Comparison of ENCODE assay signal across 1 cellular context in genomic region chr6:4971851-4972250, GRCh38.
TF ChIP-seq lines count a peak whose summit lies in the region.

No MANE protein-coding gene starts in this region.

TF ChIP-seq in HepG2, 621 proteins besides CTCF, POLR2A, EP300 and RAD21:
- TF ChIP-seq ATRX (CRISPR knock-in tag; IDR thresholded peaks at IDR 0.05; ENCODE audit: borderline replicate concordance) (no peak), ZNF138 (CRISPR knock-in tag; IDR thresholded peaks at IDR 0.05; ENCODE audit: low read depth) (no peak), DRAP1 (CRISPR knock-in tag; IDR thresholded peaks at IDR 0.05) (no peak), HBP1 (CRISPR knock-in tag; IDR thresholded peaks at IDR 0.05; ENCODE audit: low read depth) (no peak), ZNF329 (CRISPR knock-in tag; IDR thresholded peaks at IDR 0.05; ENCODE audit: low read depth) (no peak), SUZ12 (IDR thresholded peaks at IDR 0.05; ENCODE audit: low read depth, low read length) (no peak), SKI (IDR thresholded peaks at IDR 0.05; ENCODE audit: partially characterized antibody) (no peak), ZSCAN12 (CRISPR knock-in tag; IDR thresholded peaks at IDR 0.05) (no peak), KAT7 (CRISPR knock-in tag; IDR thresholded peaks at IDR 0.05; ENCODE audit: borderline replicate concordance) (no peak), ZMYM2 (CRISPR knock-in tag; IDR thresholded peaks at IDR 0.05) (no peak), TGIF2 (CRISPR knock-in tag; IDR thresholded peaks at IDR 0.05) (no peak), MIXL1 (CRISPR knock-in tag; IDR thresholded peaks at IDR 0.05) (no peak)
TF ChIP-seq in HepG2: peak in this region for 0.
